Comparison of ENCODE assay signal across 27 cellular contexts in the genomic region with DNA sequence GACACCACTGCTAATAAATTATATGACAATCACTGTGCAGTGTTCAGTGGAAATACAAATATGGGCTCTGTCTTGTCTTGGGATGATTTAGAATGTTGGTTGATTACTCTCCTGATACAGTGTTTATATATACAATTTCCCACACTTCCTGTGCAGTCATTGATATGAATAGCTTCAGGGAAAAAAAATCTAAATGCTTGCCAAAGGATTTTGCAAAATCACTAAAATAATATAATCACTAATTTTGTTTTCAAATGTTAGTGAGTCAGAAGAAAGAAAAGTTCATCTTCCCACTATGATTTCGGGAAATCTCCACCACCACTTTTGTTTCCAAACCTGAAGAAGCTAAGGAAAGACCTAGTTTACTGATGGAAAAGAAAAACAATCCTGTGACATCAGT. TPM values are rescaled to one million over a fixed set of nuclear protein-coding genes. Genes with fewer than 3 reads are reported as not detected.
"Had no signal": no experiment of that assay in that cellular context is flagged by ENCODE, and none has a peak within 500 bp of the region (broad histone marks: within the 10 kb centered on the region; RNA-seq: fewer than 3 reads in every experiment).

No MANE protein-coding gene starts in this region.

- H3K4me1 ChIP-seq: adrenal gland, gastrocnemius medialis, right lobe of liver, testis had no signal

- H3K9me3 Mint-ChIP-seq: activated naive CD4-positive, alpha-beta T cell treated with anti-CD3 and anti-CD28 coated beads for 36 hours; activated naive CD8-positive, alpha-beta T cell treated with anti-CD3 and anti-CD28 coated beads for 36 hours; activated T-helper 1 cell treated with anti-CD3 and anti-CD28 coated beads, Interleukin-12 subunit alpha, Interleukin-12 subunit beta, Interleukin-2, Interleukin-4 antibody, amounts not matched to agents 30 ng/mL and 10 ng/mL and 1 ng/mL, durations not matched to agents 14 hours and 24 hours and 36 hours; dendritic cell treated with granulocyte-macrophage colony-stimulating factor and Interleukin-4, amounts not matched to agents 40 ng/mL and 50 ng/mL, for 4 days; endodermal cell; nephron; T-helper 1 cell treated with Interleukin-12 subunit alpha and Interleukin-12 subunit beta and Interleukin-4 antibody, amounts not matched to agents 30 μg/mL and 1 μg/mL, for 36 hours had no signal

- H3K27me3 Mint-ChIP-seq: dendritic cell treated with granulocyte-macrophage colony-stimulating factor and Interleukin-4, amounts not matched to agents 40 ng/mL and 50 ng/mL, for 4 days had no signal

- H3K27ac ChIP-seq: adrenal gland, gastrocnemius medialis, right lobe of liver, testis, WERI-Rb-1 had no signal

- H3K4me3 Mint-ChIP-seq: activated naive CD4-positive, alpha-beta T cell treated with anti-CD3 and anti-CD28 coated beads for 36 hours; activated naive CD8-positive, alpha-beta T cell treated with anti-CD3 and anti-CD28 coated beads for 36 hours; activated T-helper 1 cell treated with anti-CD3 and anti-CD28 coated beads, Interleukin-12 subunit alpha, Interleukin-12 subunit beta, Interleukin-2, Interleukin-4 antibody, amounts not matched to agents 30 ng/mL and 10 ng/mL and 1 ng/mL, durations not matched to agents 14 hours and 24 hours and 36 hours; dendritic cell treated with granulocyte-macrophage colony-stimulating factor and Interleukin-4, amounts not matched to agents 40 ng/mL and 50 ng/mL, for 4 days; endodermal cell; nephron; T-helper 1 cell treated with Interleukin-12 subunit alpha and Interleukin-12 subunit beta and Interleukin-4 antibody, amounts not matched to agents 30 μg/mL and 1 μg/mL, for 36 hours had no signal

- H3K27me3 ChIP-seq: adrenal gland, gastrocnemius medialis, right lobe of liver, testis, transverse colon had no signal

- H3K36me3 ChIP-seq: adrenal gland, gastrocnemius medialis, right lobe of liver, transverse colon, WERI-Rb-1 had no signal

- H3K9me3 ChIP-seq: adrenal gland, gastrocnemius medialis, right lobe of liver, testis, transverse colon had no signal

- H3K27ac Mint-ChIP-seq: activated naive CD4-positive, alpha-beta T cell treated with anti-CD3 and anti-CD28 coated beads for 36 hours; activated naive CD8-positive, alpha-beta T cell treated with anti-CD3 and anti-CD28 coated beads for 36 hours; activated T-helper 1 cell treated with anti-CD3 and anti-CD28 coated beads, Interleukin-12 subunit alpha, Interleukin-12 subunit beta, Interleukin-2, Interleukin-4 antibody, amounts not matched to agents 30 ng/mL and 10 ng/mL and 1 ng/mL, durations not matched to agents 14 hours and 24 hours and 36 hours; dendritic cell treated with granulocyte-macrophage colony-stimulating factor and Interleukin-4, amounts not matched to agents 40 ng/mL and 50 ng/mL, for 4 days; endodermal cell; T-helper 1 cell treated with Interleukin-12 subunit alpha and Interleukin-12 subunit beta and Interleukin-4 antibody, amounts not matched to agents 30 μg/mL and 1 μg/mL, for 36 hours had no signal

- H3K4me3 ChIP-seq: adrenal gland, gastrocnemius medialis, right lobe of liver, testis, transverse colon had no signal

- ATAC-seq: activated CD4-positive, CD25-positive, alpha-beta regulatory T cell treated with anti-CD3 and anti-CD28 coated beads, Interleukin-2, amount 50 U/mL, for 24 hours; esophagus mucosa; gastrocnemius medialis; left ventricle myocardium superior had no signal

- H3K36me3 Mint-ChIP-seq: activated naive CD8-positive, alpha-beta T cell treated with anti-CD3 and anti-CD28 coated beads for 36 hours had no signal

- DNase-seq: activated CD4-positive, alpha-beta T cell treated with anti-CD3 and anti-CD28 coated beads for 48 hours; activated CD4-positive, alpha-beta T cell treated with anti-CD3 and anti-CD28 coated beads, Interleukin-2, amount 50 U/mL, for 48 hours; activated CD8-positive, alpha-beta memory T cell treated with anti-CD3 and anti-CD28 coated beads for 24 hours; activated effector memory CD4-positive, alpha-beta T cell treated with anti-CD3 and anti-CD28 coated beads, Interleukin-2, amount 50 U/mL, for 16 hours; activated naive CD4-positive, alpha-beta T cell treated with anti-CD3 and anti-CD28 coated beads for 36 hours; activated naive CD8-positive, alpha-beta T cell treated with anti-CD3 and anti-CD28 coated beads for 36 hours; adrenal gland; aorta; central memory CD4-positive, alpha-beta T cell; endodermal cell; gastrocnemius medialis; glutamatergic neuron; islet precursor cell; left ventricle myocardium superior; right lobe of liver; stimulated activated CD4-positive, alpha-beta T cell treated with anti-CD3 and anti-CD28 coated beads, Interleukin-2, amount 100 ng/mL, for 48 hours; stimulated activated naive CD4-positive, alpha-beta T cell treated with Interleukin-2 at 50 U/mL for 16 hours; T-helper 9 cell; testis; WERI-Rb-1 had no signal

- H3K4me1 Mint-ChIP-seq: activated naive CD8-positive, alpha-beta T cell treated with anti-CD3 and anti-CD28 coated beads for 36 hours; endodermal cell; nephron had no signal

RNA-seq across cellular contexts. Expression of a gene that starts 32.2 kb away (rescaled TPM):
- total RNA-seq: activated T-helper 1 cell treated with anti-CD3 and anti-CD28 coated beads, Interleukin-12 subunit alpha, Interleukin-12 subunit beta, Interleukin-2, Interleukin-4 antibody, amounts not matched to agents 30 ng/mL and 10 ng/mL and 1 ng/mL, durations not matched to agents 14 hours and 24 hours and 36 hours had no signal
